Comparison of ENCODE assay signal across 30 cellular contexts in the genomic region with DNA sequence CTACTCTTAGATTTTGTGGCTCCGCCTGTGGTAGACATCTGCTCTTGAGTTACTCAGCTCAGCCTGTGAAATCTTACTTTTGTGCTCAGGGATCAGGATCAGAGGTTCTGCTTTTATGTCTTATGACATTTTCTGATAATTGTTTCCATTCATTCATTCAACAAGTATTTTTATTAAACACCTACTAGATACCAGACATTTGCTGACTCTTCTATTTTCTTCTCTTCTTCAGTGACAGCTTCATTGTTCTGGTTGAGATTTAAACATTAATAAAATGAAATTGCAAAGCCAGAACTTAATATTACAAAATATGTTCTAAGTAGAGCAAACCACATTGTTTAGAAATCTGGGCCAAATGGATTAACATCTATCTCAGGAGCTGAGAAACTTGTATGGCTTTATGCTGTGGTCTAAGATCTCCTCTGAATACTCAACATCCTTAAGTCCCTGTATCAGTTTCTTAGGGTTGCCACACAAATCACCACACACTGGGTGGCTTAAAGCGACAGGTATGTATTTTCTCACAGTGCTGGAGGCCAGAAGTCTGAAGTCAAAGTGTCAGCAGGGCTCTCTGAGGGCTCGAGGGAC. TPM values are rescaled to one million over a fixed set of nuclear protein-coding genes. Genes with fewer than 3 reads are reported as not detected.
"Had no signal": no experiment of that assay in that cellular context is flagged by ENCODE, and none has a peak within 500 bp of the region (broad histone marks: within the 10 kb centered on the region; RNA-seq: fewer than 3 reads in every experiment).

No MANE protein-coding gene starts in this region.

- H3K4me3 Mint-ChIP-seq: activated T-cell treated with anti-CD3 and anti-CD28 coated beads, Interleukin-2, amount 50 U/mL, for 72 hours; mesothelial cell of epicardium; naive thymus-derived CD4-positive, alpha-beta T cell; stimulated activated effector memory CD8-positive, alpha-beta T cell treated with anti-CD3 and anti-CD28 coated beads, Interleukin-12 subunit alpha, Interleukin-12 subunit beta, amount 100 ng/mL, for 72 hours; stimulated activated naive CD8-positive, alpha-beta T cell treated with anti-CD3 and anti-CD28 coated beads, Interleukin-15, amount 100 ng/mL, for 72 hours; T-helper 2 cell treated with Interferon-gamma antibody and Interleukin-4, amounts not matched to agents 5 μg/mL and 100 μg/mL, for 36 hours; type B pancreatic cell had no signal

- H3K4me1 ChIP-seq: body of pancreas, colonic mucosa, esophagus squamous epithelium, gastrocnemius medialis, vagina had no signal

- H3K27me3 ChIP-seq: body of pancreas, colonic mucosa, gastrocnemius medialis, vagina had no signal

- H3K9me3 ChIP-seq: body of pancreas, colonic mucosa, esophagus squamous epithelium, gastrocnemius medialis, vagina had no signal

- H3K27me3 Mint-ChIP-seq: stimulated activated naive CD8-positive, alpha-beta T cell treated with anti-CD3 and anti-CD28 coated beads, Interleukin-15, amount 100 ng/mL, for 72 hours; type B pancreatic cell had no signal

- H3K4me1 Mint-ChIP-seq: stimulated activated effector memory CD8-positive, alpha-beta T cell treated with anti-CD3 and anti-CD28 coated beads, Interleukin-12 subunit alpha, Interleukin-12 subunit beta, amount 100 ng/mL, for 72 hours; stimulated activated naive CD8-positive, alpha-beta T cell treated with anti-CD3 and anti-CD28 coated beads, Interleukin-15, amount 100 ng/mL, for 72 hours had no signal

- H3K36me3 ChIP-seq: colonic mucosa, esophagus squamous epithelium, gastrocnemius medialis, vagina had no signal

- ATAC-seq: activated naive CD4-positive, alpha-beta T cell treated with anti-CD3 and anti-CD28 coated beads, Interleukin-2, amount 50 U/mL, for 72 hours; activated T-cell treated with anti-CD3 and anti-CD28 coated beads, Interleukin-2, amount 50 U/mL, for 72 hours; body of pancreas; gastrocnemius medialis; naive thymus-derived CD4-positive, alpha-beta T cell; sciatic nerve; stimulated activated effector memory CD8-positive, alpha-beta T cell treated with anti-CD3 and anti-CD28 coated beads, Interleukin-12 subunit alpha, Interleukin-12 subunit beta, amount 100 ng/mL, for 72 hours; stimulated activated naive CD8-positive, alpha-beta T cell treated with anti-CD3 and anti-CD28 coated beads, Interleukin-15, amount 100 ng/mL, for 72 hours had no signal

- H3K4me3 ChIP-seq: body of pancreas, colonic mucosa, esophagus squamous epithelium, gastrocnemius medialis, vagina had no signal

- DNase-seq: activated CD4-positive, alpha-beta T cell treated with anti-CD3 and anti-CD28 coated beads for 4 hours; activated CD4-positive, alpha-beta T cell treated with anti-CD3 and anti-CD28 coated beads, Interleukin-2, amount 50 U/mL, for 4 hours; activated CD4-positive, CD25-positive, alpha-beta regulatory T cell; activated naive CD4-positive, alpha-beta T cell; activated T-cell treated with anti-CD3 and anti-CD28 coated beads for 4 hours; activated T-cell treated with anti-CD3 and anti-CD28 coated beads, Interleukin-2, amount 50 U/mL, for 72 hours; aorta; body of pancreas; colonic mucosa; effector CD8-positive, alpha-beta T cell; esophagus squamous epithelium; gastrocnemius medialis; hippocampal formation; kidney; naive thymus-derived CD4-positive, alpha-beta T cell; posterior cingulate gyrus; small intestine; stimulated activated CD4-positive, alpha-beta T cell treated with anti-CD3 and anti-CD28 coated beads, Interleukin-4, amount 100 ng/mL, for 24 hours; stimulated activated naive CD8-positive, alpha-beta T cell treated with anti-CD3 and anti-CD28 coated beads, Interleukin-15, amount 100 ng/mL, for 72 hours; substantia nigra; T-helper 1 cell had no signal

- H3K36me3 Mint-ChIP-seq: activated naive CD4-positive, alpha-beta T cell treated with anti-CD3 and anti-CD28 coated beads, Interleukin-2, amount 50 U/mL, for 72 hours; naive thymus-derived CD4-positive, alpha-beta T cell; stimulated activated effector memory CD8-positive, alpha-beta T cell treated with anti-CD3 and anti-CD28 coated beads, Interleukin-12 subunit alpha, Interleukin-12 subunit beta, amount 100 ng/mL, for 72 hours; type B pancreatic cell had no signal

- H3K27ac Mint-ChIP-seq: activated naive CD4-positive, alpha-beta T cell treated with anti-CD3 and anti-CD28 coated beads, Interleukin-2, amount 50 U/mL, for 72 hours; activated T-cell treated with anti-CD3 and anti-CD28 coated beads, Interleukin-2, amount 50 U/mL, for 72 hours; mesothelial cell of epicardium; naive thymus-derived CD4-positive, alpha-beta T cell; stimulated activated effector memory CD8-positive, alpha-beta T cell treated with anti-CD3 and anti-CD28 coated beads, Interleukin-12 subunit alpha, Interleukin-12 subunit beta, amount 100 ng/mL, for 72 hours; T-helper 2 cell treated with Interferon-gamma antibody and Interleukin-4, amounts not matched to agents 5 μg/mL and 100 μg/mL, for 36 hours; type B pancreatic cell had no signal

- H3K9me3 Mint-ChIP-seq: activated naive CD4-positive, alpha-beta T cell treated with anti-CD3 and anti-CD28 coated beads, Interleukin-2, amount 50 U/mL, for 72 hours; activated T-cell treated with anti-CD3 and anti-CD28 coated beads, Interleukin-2, amount 50 U/mL, for 72 hours; stimulated activated effector memory CD8-positive, alpha-beta T cell treated with anti-CD3 and anti-CD28 coated beads, Interleukin-12 subunit alpha, Interleukin-12 subunit beta, amount 100 ng/mL, for 72 hours; stimulated activated naive CD8-positive, alpha-beta T cell treated with anti-CD3 and anti-CD28 coated beads, Interleukin-15, amount 100 ng/mL, for 72 hours; T-helper 2 cell treated with Interferon-gamma antibody and Interleukin-4, amounts not matched to agents 5 μg/mL and 100 μg/mL, for 36 hours; type B pancreatic cell had no signal

RNA-seq across cellular contexts. Expression of gene FGF9, which starts 51.1 kb away (rescaled TPM):
- total RNA-seq: dermis microvascular lymphatic vessel endothelial cell, osteoblast had no signal
